22 cellular contexts compared by ENCODE assay signal in genomic region chr12:5376591-5377207, GRCh38. TPM values are rescaled to one million over a fixed set of nuclear protein-coding genes. Genes with fewer than 3 reads are reported as not detected.
DNase-seq lines count a peak whose midpoint lies in the region; ATAC-seq and TF ChIP-seq lines count a peak whose summit lies in the region.
"Had no signal": no experiment of that assay in that cellular context is flagged by ENCODE, and none has a peak within 500 bp of the region (broad histone marks: within the 10 kb centered on the region; RNA-seq: fewer than 3 reads in every experiment).

No MANE protein-coding gene starts in this region.

- in situ Hi-C loops in IMR-90 (cut with MboI; ENCODE audit: low sequenced_read_pairs) = no loop called here

- H3K18ac ChIP-seq in IMR-90 (ENCODE audit: low read depth, low read length) = no peak overlapping the region

- H3K4me1 ChIP-seq in IMR-90 (ENCODE audit: control insufficient read depth, insufficient read depth, low read length) = no peaks in the 10 kb centered on the region
- H3K4me1 ChIP-seq in prostate gland (replicated peaks) = no peaks in the 10 kb centered on the region
- no peaks in the 10 kb centered on the region for H3K4me1 ChIP-seq in right cardiac atrium (ENCODE audit: control insufficient read depth, insufficient read depth, low read length)
- H3K4me1 ChIP-seq: Caco-2, lower lobe of right lung, parathyroid adenoma, testis had no signal

- H3K4me2 ChIP-seq in IMR-90 (ENCODE audit: low read depth, low read length) = no peak overlapping the region
- H3K4me2 ChIP-seq: GM23338 had no signal

- H4K20me1 ChIP-seq in IMR-90 (ENCODE audit: insufficient read depth, low read length) = no peaks in the 10 kb centered on the region

- ATAC-seq in IMR-90 (ENCODE audit: low read depth) (no peak), right cardiac atrium (no peak)
- ATAC-seq: activated CD8-positive, alpha-beta T cell treated with anti-CD3 and anti-CD28 coated beads for 36 hours; activated T-cell treated with anti-CD3 and anti-CD28 coated beads, Interleukin-2, amount 50 U/mL, for 72 hours; GM23338; lower lobe of right lung; T-cell had no signal

- H2AFZ ChIP-seq in IMR-90 (replicated peaks; ENCODE audit: low read length, poor library complexity) = peak overlapping the region; percentile 44
- H2AFZ ChIP-seq: GM23338, parathyroid adenoma had no signal

- no peak overlapping the region for H3K23ac ChIP-seq in IMR-90 (ENCODE audit: low read depth, low read length)

- no peak overlapping the region for H4K91ac ChIP-seq in IMR-90 (ENCODE audit: insufficient read depth, low read depth, low read length)

- H3K9me3 ChIP-seq in IMR-90 (ENCODE audit: control insufficient read depth, insufficient read depth, low read length) (no peaks in the 10 kb centered on the region), prostate gland (no peaks in the 10 kb centered on the region), right cardiac atrium (ENCODE audit: control insufficient read depth, low read length) (no peaks in the 10 kb centered on the region)
- H3K9me3 ChIP-seq: Caco-2, lower lobe of right lung, testis had no signal

- no peak overlapping the region for H3K9ac ChIP-seq in IMR-90 (ENCODE audit: low read depth, low read length)
- H3K9ac ChIP-seq: parathyroid adenoma had no signal

- intact Hi-C loops in IMR-90 (cut with micrococcal nuclease) = no loop called here
- intact Hi-C loops in prostate gland (cut with DNase I) = no loop called here
- intact Hi-C loops in right cardiac atrium (cut with DNase I) = no loop called here

- no CpG with 5 or more reads among the region's 5 CpGs for WGBS in IMR-90 (ENCODE audit: extremely low coverage in 2 of 2, insufficient read length in 1 of 2), 2 experiments
- WGBS in prostate gland = 35% methylated on average over 5 of the region's 5 CpGs
- 85% methylated on average over 5 of the region's 5 CpGs for WGBS in right cardiac atrium

- CTCF ChIA-PET in IMR-90 (lab: Yijun Ruan, JAX) = no interaction called here

- H3K36me3 ChIP-seq in IMR-90 (ENCODE audit: control insufficient read depth, insufficient read depth, low read length) = no peaks in the 10 kb centered on the region
- H3K36me3 ChIP-seq in prostate gland = no peaks in the 10 kb centered on the region
- H3K36me3 ChIP-seq: brain microvascular endothelial cell, lower lobe of right lung had no signal

- dilution Hi-C loops in IMR-90 (cut with HindIII; ENCODE audit: low sequenced_read_pairs, unreplicated experiment) = no loop called here

- H2BK120ac ChIP-seq in IMR-90 (ENCODE audit: low read depth, low read length) = no peak overlapping the region

- TF ChIP-seq CTCF in IMR-90 (conservative IDR thresholded peaks at IDR 0.05; ENCODE audit: low read depth, low read length) (no peak), prostate gland (IDR thresholded peaks at IDR 0.05) (no peak)

- no peak overlapping the region for H4K8ac ChIP-seq in IMR-90 (ENCODE audit: low read depth in 2 of 2, low read length in 2 of 2)

- H2AK9ac ChIP-seq in IMR-90 (replicated peaks; ENCODE audit: low read depth, low read length, poor library complexity) = no peak overlapping the region

- H3K56ac ChIP-seq in IMR-90 (ENCODE audit: extremely low read depth, insufficient read depth, low read length) = no peak overlapping the region

- no peak for TF ChIP-seq RAD21 in IMR-90 (IDR thresholded peaks at IDR 0.05; ENCODE audit: low read length)

- no peaks in the 10 kb centered on the region for H3K9me1 ChIP-seq in IMR-90 (ENCODE audit: insufficient read depth, low read length)

- H3K4ac ChIP-seq in IMR-90 (ENCODE audit: low read depth, low read length) = no peak overlapping the region

- H2AK5ac ChIP-seq in IMR-90 (ENCODE audit: low read depth, low read length) = no peak overlapping the region

- no peak overlapping the region for H2BK15ac ChIP-seq in IMR-90 (ENCODE audit: low read depth, low read length)

- no peak overlapping the region for H2BK20ac ChIP-seq in IMR-90 (ENCODE audit: low read depth, low read length)

- H3K4me3 ChIP-seq in IMR-90 (ENCODE audit: insufficient read depth, low read depth, low read length) (no peak overlapping the region), prostate gland (no peak overlapping the region), right cardiac atrium (ENCODE audit: low read length) (no peak overlapping the region)
- H3K4me3 ChIP-seq: dorsolateral prefrontal cortex, GM23338, lower lobe of right lung, testis had no signal

- H3K27me3 ChIP-seq in IMR-90 (ENCODE audit: control insufficient read depth, insufficient read depth, low read length) (peaks cover 11% of the 10 kb centered on the region), prostate gland (replicated peaks; ENCODE audit: insufficient read depth) (no peaks in the 10 kb centered on the region), right cardiac atrium (ENCODE audit: control insufficient read depth, insufficient read depth) (no peaks in the 10 kb centered on the region)
- H3K27me3 ChIP-seq: brain microvascular endothelial cell, testis had no signal

- no peak overlapping the region for H4K5ac ChIP-seq in IMR-90 (ENCODE audit: low read depth, low read length)

- H2BK5ac ChIP-seq in IMR-90 (ENCODE audit: low read depth, low read length, poor library complexity, severe bottlenecking) = no peak overlapping the region

- BruUV-seq in IMR-90 (replicated peaks; lab: Mats Ljungman, UMichigan) = no TSS peak

- no peaks in the 10 kb centered on the region for H3K79me1 ChIP-seq in IMR-90 (ENCODE audit: low read depth in 1 of 2, low read length in 2 of 2)

- H3K14ac ChIP-seq in IMR-90 (replicated peaks; ENCODE audit: low read depth, low read length) = no peak overlapping the region

- no peak for TF ChIP-seq POLR2A in IMR-90 (IDR thresholded peaks at IDR 0.05; ENCODE audit: low read depth, low read length)
- TF ChIP-seq POLR2A in prostate gland (IDR thresholded peaks at IDR 0.05) = no peak

- POLR2A ChIA-PET in IMR-90 (lab: Charles Lee; ENCODE audit: unreplicated experiment) = no interaction called here

- no peak overlapping the region for H3K27ac ChIP-seq in IMR-90 (ENCODE audit: insufficient read depth, low read length)
- no peak overlapping the region for H3K27ac ChIP-seq in prostate gland
- no peak overlapping the region for H3K27ac ChIP-seq in right cardiac atrium (ENCODE audit: low read length)
- H3K27ac ChIP-seq: brain microvascular endothelial cell, dorsolateral prefrontal cortex, lower lobe of right lung, parathyroid adenoma, testis had no signal

- DNase-seq in IMR-90 = no peak
- peak; percentile 93 for DNase-seq in NCI-H187 treated with DMSO at 0.1 percent for 48 hours (lab: John Stamatoyannopoulos, UW)
- DNase-seq in NCI-H748 treated with DMSO at 0.1 percent for 48 hours (lab: John Stamatoyannopoulos, UW) = peak; percentile 69
- DNase-seq in prostate gland (ENCODE audit: low spot score) = peak; percentile 76
- DNase-seq in NOMO-1 (lab: John Stamatoyannopoulos, UW; ENCODE audit: unreplicated experiment in 2 of 2) = no peak
- DNase-seq in right cardiac atrium = no peak
- DNase-seq in central memory CD4-positive, alpha-beta T cell = no peak
- DNase-seq in activated CD8-positive, alpha-beta memory T cell treated with anti-CD3 and anti-CD28 coated beads, Interleukin-2, amount 50 U/mL, for 4 hours = no peak
- DNase-seq: activated CD8-positive, alpha-beta T cell treated with anti-CD3 and anti-CD28 coated beads for 36 hours; activated T-cell treated with anti-CD3 and anti-CD28 coated beads, Interleukin-2, amount 50 U/mL, for 72 hours; brain microvascular endothelial cell; Caco-2; dorsolateral prefrontal cortex; lower lobe of right lung; MV-4-11; naive B cell; stimulated activated CD4-positive, alpha-beta T cell treated with anti-CD3 and anti-CD28 coated beads, Interleukin-4, amount 100 ng/mL, for 24 hours; T-cell; testis had no signal

TF ChIP-seq in IMR-90, 13 proteins besides CTCF, POLR2A, EP300 and RAD21:
- TF ChIP-seq CHD1 (IDR thresholded peaks at IDR 0.05; ENCODE audit: low read depth, low read length) = no peak
- no peak for TF ChIP-seq CEBPB (IDR thresholded peaks at IDR 0.05; ENCODE audit: low read depth, low read length)
- no peak for TF ChIP-seq MAZ (IDR thresholded peaks at IDR 0.05; ENCODE audit: borderline replicate concordance, low read depth, low read length)
- no peak for TF ChIP-seq RFX5 (IDR thresholded peaks at IDR 0.05; ENCODE audit: low read depth, low read length)
- no peak for TF ChIP-seq USF2 (IDR thresholded peaks at IDR 0.05; ENCODE audit: low read depth, low read length)
- TF ChIP-seq FOS (IDR thresholded peaks at IDR 0.05; ENCODE audit: low read depth, low read length) = no peak
- no peak for TF ChIP-seq MXI1 (IDR thresholded peaks at IDR 0.05; ENCODE audit: borderline replicate concordance, low read depth, low read length)

RNA-seq across cellular contexts. Expression of gene NTF3, which starts 55.2 kb away (rescaled TPM):
- total RNA-seq in IMR-90 (2012; rRNA removed) = 12.2 TPM in 2 replicates
- polyA plus RNA-seq in IMR-90 (2012; rRNA removed) = 32.4 and 36.0 TPM in 2 replicates
- polyA plus RNA-seq in IMR-90 (2012; cell fraction: cytosol; rRNA removed) = 27.9 and 38.6 TPM in 2 replicates
- polyA plus RNA-seq in IMR-90 (2012; cell fraction: nucleus; rRNA removed; ENCODE audit: low replicate concordance) = 52.0 and 83.7 TPM in 2 replicates
- total RNA-seq in prostate gland = 1 to 10 TPM; 1.0 to 1.2 TPM
- 1 to 10 TPM in 2 of 4 donors, under 1 TPM in 2; 0.53 to 1.9 (median 1.3) TPM for total RNA-seq in right cardiac atrium
- polyA plus RNA-seq in right cardiac atrium = 1.7 TPM
- total RNA-seq: activated CD8-positive, alpha-beta T cell treated with anti-CD3 and anti-CD28 coated beads for 36 hours; activated T-cell treated with anti-CD3 and anti-CD28 coated beads, Interleukin-2, amount 50 U/mL, for 72 hours; glomerular endothelial cell; GM23338; T-cell had no signal

Comparison
In these comparisons a context has a peak if more than half of its experiments do, and no peak if none do; other contexts are left out.
1. DNase-seq: peak in NCI-H187 treated with DMSO at 0.1 percent for 48 hours (single experiment), NCI-H748 treated with DMSO at 0.1 percent for 48 hours (single experiment) and prostate gland (single experiment); none in IMR-90 (single experiment), NOMO-1 (0 of 2), right cardiac atrium (0 of 3), central memory CD4-positive, alpha-beta T cell (single experiment) and activated CD8-positive, alpha-beta memory T cell treated with anti-CD3 and anti-CD28 coated beads, Interleukin-2, amount 50 U/mL, for 4 hours (single experiment).